In genomic region chr2:161695225-161695624, GRCh38 we compare ENCODE assay signal across 33 cellular contexts.
DNase-seq lines count a peak whose midpoint lies in the region; ATAC-seq, FAIRE-seq and TF ChIP-seq lines count a peak whose summit lies in the region.
"Had no signal": no experiment of that assay in that cellular context is flagged by ENCODE, and none has a peak within 500 bp of the region (broad histone marks: within the 10 kb centered on the region; RNA-seq: fewer than 3 reads in every experiment).

No MANE protein-coding gene starts in this region.

- intact Hi-C loops in HepG2 (cut with micrococcal nuclease; ENCODE audit: unreplicated experiment) (no loop called here), right lobe of liver (cut with DNase I) (no loop called here), IMR-90 (cut with micrococcal nuclease) (no loop called here), K562 (cut with micrococcal nuclease) (no loop called here)

- no peak overlapping the region for H3K9ac ChIP-seq in HepG2 (ENCODE audit: insufficient read depth, low read depth, low read length)
- no peak overlapping the region for H3K9ac ChIP-seq in IMR-90 (ENCODE audit: low read depth, low read length)
- no peak overlapping the region for H3K9ac ChIP-seq in K562 (ENCODE audit: insufficient read depth in 1 of 2, low read depth in 2 of 2, low read length in 2 of 2)
- H3K9ac ChIP-seq: BLaER1; BLaER1 treated with 17β-estradiol and CSF1 and Interleukin-3, amounts not matched to agents 10 nM and 100 nM had no signal

- no peak overlapping the region for H2BK20ac ChIP-seq in IMR-90 (ENCODE audit: low read depth, low read length)

- no peak for TF ChIP-seq CTCF in HepG2 (CRISPR knock-in tag; IDR thresholded peaks at IDR 0.05)
- TF ChIP-seq CTCF in right lobe of liver (IDR thresholded peaks at IDR 0.05): no peak
- TF ChIP-seq CTCF in IMR-90 (conservative IDR thresholded peaks at IDR 0.05; ENCODE audit: low read depth, low read length): no peak
- no peak for TF ChIP-seq CTCF in K562 (IDR thresholded peaks at IDR 0.05 in 2 of 3, conservative IDR thresholded peaks at IDR 0.05 in 1 of 3; ENCODE audit: insufficient read depth in 2 of 3, low read depth in 1 of 3, low read length in 3 of 3)

- FAIRE-seq in HepG2 (lab: Jason Lieb, UNC) (no peak), K562 (lab: Jason Lieb, UNC) (no peak)
- FAIRE-seq: A204.1, A549, D721Med had no signal

- H3K9me1 ChIP-seq in IMR-90 (ENCODE audit: insufficient read depth, low read length): no peaks in the 10 kb centered on the region
- H3K9me1 ChIP-seq in K562 (ENCODE audit: control insufficient read depth, insufficient read depth, low read length): no peaks in the 10 kb centered on the region

- TF ChIP-seq EP300 in HepG2 (IDR thresholded peaks at IDR 0.05; ENCODE audit: low read depth in 2 of 2, low read length in 2 of 2) (no peak), HepG2 (CRISPR knock-in tag; IDR thresholded peaks at IDR 0.05; ENCODE audit: borderline replicate concordance) (no peak), K562 (IDR thresholded peaks at IDR 0.05; ENCODE audit: low read length) (no peak)

- in situ Hi-C loops in HepG2 (cut with HindIII; ENCODE audit: extremely low pct_ligation_motif_present, low pct_unique_long_range_greater_than_20kb): no loop called here
- in situ Hi-C loops in IMR-90 (cut with MboI; ENCODE audit: low sequenced_read_pairs): no loop called here
- in situ Hi-C loops in K562 (cut with MboI): no loop called here

- no peak overlapping the region for H4K8ac ChIP-seq in IMR-90 (ENCODE audit: low read depth in 2 of 2, low read length in 2 of 2)

- no peak overlapping the region for H3K23ac ChIP-seq in IMR-90 (ENCODE audit: low read depth, low read length)

- no peak overlapping the region for H3K18ac ChIP-seq in IMR-90 (ENCODE audit: low read depth, low read length)

- no peaks in the 10 kb centered on the region for H3K79me2 ChIP-seq in HepG2 (ENCODE audit: insufficient read depth, low read length)
- H3K79me2 ChIP-seq in K562 (ENCODE audit: control insufficient read depth, insufficient read depth, low read length): no peaks in the 10 kb centered on the region

- POLR2A ChIA-PET in HepG2 (lab: Yijun Ruan, JAX): no interaction called here
- POLR2A ChIA-PET in IMR-90 (lab: Charles Lee; ENCODE audit: unreplicated experiment): no interaction called here
- POLR2A ChIA-PET in K562 (lab: Yijun Ruan, JAX): no interaction called here

- ATAC-seq in HepG2 (no peak), right lobe of liver (no peak), IMR-90 (ENCODE audit: low read depth) (no peak), K562 (no peak)
- ATAC-seq: A549; CD8-positive, alpha-beta T cell had no signal

- no peak overlapping the region for H4K5ac ChIP-seq in IMR-90 (ENCODE audit: low read depth, low read length)

- H4K20me1 ChIP-seq in HepG2 (ENCODE audit: insufficient read depth, low read length) (no peaks in the 10 kb centered on the region), IMR-90 (ENCODE audit: insufficient read depth, low read length) (no peaks in the 10 kb centered on the region), K562 (replicated peaks; ENCODE audit: control insufficient read depth, insufficient read depth, low read length) (no peaks in the 10 kb centered on the region)
- H4K20me1 ChIP-seq: BLaER1; BLaER1 treated with 17β-estradiol and CSF1 and Interleukin-3, amounts not matched to agents 10 nM and 100 nM had no signal

- TF ChIP-seq POLR2A in HepG2 (IDR thresholded peaks at IDR 0.05; ENCODE audit: insufficient read depth in 1 of 2, low read depth in 2 of 2, low read length in 2 of 2) (no peak), right lobe of liver (IDR thresholded peaks at IDR 0.05) (no peak), IMR-90 (IDR thresholded peaks at IDR 0.05; ENCODE audit: low read depth, low read length) (no peak), K562 (conservative IDR thresholded peaks at IDR 0.05) (no peak)

- H2BK5ac ChIP-seq in IMR-90 (ENCODE audit: low read depth, low read length, poor library complexity, severe bottlenecking): no peak overlapping the region

- no peak for DNase-seq in HepG2 (ENCODE audit: low spot score)
- DNase-seq in right lobe of liver: no peak
- no peak for DNase-seq in IMR-90
- no peak for DNase-seq in K562 (ENCODE audit: extremely low read depth in 1 of 4, low spot score in 3 of 4)
- no peak for DNase-seq in NCI-H2107 (lab: John Stamatoyannopoulos, UW)
- no peak for DNase-seq in medulla oblongata (ENCODE audit: extremely low spot score)
- DNase-seq: 8988T; ACHN; AML-193; BE2C; C1 segment of cervical spinal cord; Caco-2; Calu3; CD4-positive, alpha-beta memory T cell; CD4-positive, alpha-beta T cell; CD4-positive, CD25-positive, alpha-beta regulatory T cell; CD8-positive, alpha-beta memory T cell; CD8-positive, alpha-beta T cell; COR-L47; DMS 273 treated with DMSO at 0.1 percent for 48 hours; DMS153; DMS53; DMS79; DMS79 treated with DMSO at 0.1 percent for 48 hours; DND-41; EL had no signal

- dilution Hi-C loops in IMR-90 (cut with HindIII; ENCODE audit: low sequenced_read_pairs, unreplicated experiment): no loop called here

- no peaks in the 10 kb centered on the region for H3K36me3 ChIP-seq in HepG2 (replicated peaks in 1 of 2; ENCODE audit: control insufficient read depth in 1 of 2, insufficient read depth in 2 of 2, low read length in 2 of 2)
- no peaks in the 10 kb centered on the region for H3K36me3 ChIP-seq in right lobe of liver
- H3K36me3 ChIP-seq in IMR-90 (ENCODE audit: control insufficient read depth, insufficient read depth, low read length): no peaks in the 10 kb centered on the region
- H3K36me3 ChIP-seq in K562 (ENCODE audit: control insufficient read depth, insufficient read depth, low read length): no peaks in the 10 kb centered on the region
- H3K36me3 ChIP-seq: BE2C; BLaER1; BLaER1 treated with 17β-estradiol and CSF1 and Interleukin-3, amounts not matched to agents 10 nM and 100 nM had no signal

- no peak overlapping the region for H3K56ac ChIP-seq in IMR-90 (ENCODE audit: extremely low read depth, insufficient read depth, low read length)

- H2AFZ ChIP-seq in HepG2 (ENCODE audit: low read length): no peak overlapping the region
- H2AFZ ChIP-seq in IMR-90 (replicated peaks; ENCODE audit: low read length, poor library complexity): no peak overlapping the region
- no peak overlapping the region for H2AFZ ChIP-seq in K562 (ENCODE audit: low read depth, low read length)

- no peak for TF ChIP-seq RAD21 in HepG2 (CRISPR knock-in tag; IDR thresholded peaks at IDR 0.05)
- no peak for TF ChIP-seq RAD21 in IMR-90 (IDR thresholded peaks at IDR 0.05; ENCODE audit: low read length)
- no peak for TF ChIP-seq RAD21 in K562 (CRISPR knock-in tag; conservative IDR thresholded peaks at IDR 0.05 in 1 of 2, IDR thresholded peaks at IDR 0.05 in 1 of 2)

- no peak overlapping the region for H2AK9ac ChIP-seq in IMR-90 (replicated peaks; ENCODE audit: low read depth, low read length, poor library complexity)

- 0% methylated on average over 1 of the region's 1 CpG for WGBS in HepG2 (ENCODE audit: low lambda C conversion rate)
- WGBS in right lobe of liver (ENCODE audit: insufficient coverage, low coverage, low lambda C conversion rate, missing lambda C conversion rate): 36% methylated on average over 1 of the region's 1 CpG
- WGBS in IMR-90 (ENCODE audit: extremely low coverage in 2 of 2, insufficient read length in 1 of 2), 2 experiments: no CpG with 5 or more reads among the region's 1 CpG
- WGBS in K562 (ENCODE audit: insufficient coverage, low coverage, missing lambda C conversion rate): 0% methylated on average over 1 of the region's 1 CpG

- no TSS peak for BruUV-seq in HepG2 (replicated peaks; lab: Mats Ljungman, UMichigan)
- no TSS peak for BruUV-seq in IMR-90 (replicated peaks; lab: Mats Ljungman, UMichigan)
- BruUV-seq in K562 (replicated peaks; lab: Mats Ljungman, UMichigan): no TSS peak

- H3K9me3 ChIP-seq in HepG2 (ENCODE audit: low read length) (no peaks in the 10 kb centered on the region), right lobe of liver (no peaks in the 10 kb centered on the region), IMR-90 (ENCODE audit: control insufficient read depth, insufficient read depth, low read length) (no peaks in the 10 kb centered on the region), K562 (replicated peaks; ENCODE audit: control insufficient read depth, insufficient read depth, low read depth, low read length) (no peaks in the 10 kb centered on the region)
- H3K9me3 ChIP-seq: A549; BE2C; BLaER1; BLaER1 treated with 17β-estradiol and CSF1 and Interleukin-3, amounts not matched to agents 10 nM and 100 nM; Caco-2 had no signal

- H3K4me1 ChIP-seq in HepG2 (ENCODE audit: insufficient read depth, low read length): no peaks in the 10 kb centered on the region
- no peaks in the 10 kb centered on the region for H3K4me1 ChIP-seq in right lobe of liver
- no peaks in the 10 kb centered on the region for H3K4me1 ChIP-seq in IMR-90 (ENCODE audit: control insufficient read depth, insufficient read depth, low read length)
- no peaks in the 10 kb centered on the region for H3K4me1 ChIP-seq in K562 (replicated peaks in 1 of 2; ENCODE audit: control insufficient read depth in 2 of 2, insufficient read depth in 2 of 2, low read length in 2 of 2)
- H3K4me1 ChIP-seq: A549, BE2C, BLaER1, Caco-2 had no signal

- H3K14ac ChIP-seq in IMR-90 (replicated peaks; ENCODE audit: low read depth, low read length): no peak overlapping the region

- H3K4me3 ChIP-seq in HepG2 (replicated peaks in 1 of 3; ENCODE audit: insufficient read depth in 1 of 3, low read depth in 2 of 3, low read length in 3 of 3): no peak overlapping the region
- H3K4me3 ChIP-seq in right lobe of liver: no peak overlapping the region
- H3K4me3 ChIP-seq in IMR-90 (ENCODE audit: insufficient read depth, low read depth, low read length): no peak overlapping the region
- H3K4me3 ChIP-seq in K562: no peak overlapping the region
- H3K4me3 ChIP-seq: A549; BLaER1; BLaER1 treated with 17β-estradiol and CSF1 and Interleukin-3, amounts not matched to agents 10 nM and 100 nM had no signal

- no peak overlapping the region for H2BK120ac ChIP-seq in IMR-90 (ENCODE audit: low read depth, low read length)

- H2AK5ac ChIP-seq in IMR-90 (ENCODE audit: low read depth, low read length): no peak overlapping the region

- no peaks in the 10 kb centered on the region for H3K79me1 ChIP-seq in IMR-90 (ENCODE audit: low read depth in 1 of 2, low read length in 2 of 2)

- H2BK15ac ChIP-seq in IMR-90 (ENCODE audit: low read depth, low read length): no peak overlapping the region

- CTCF ChIA-PET in HepG2 (lab: Yijun Ruan, JAX; ENCODE audit: low intra/inter-chr PET ratio, low total read pairs): no interaction called here
- CTCF ChIA-PET in IMR-90 (lab: Yijun Ruan, JAX): no interaction called here
- CTCF ChIA-PET in K562 (lab: Yijun Ruan, JAX; ENCODE audit: low intra/inter-chr PET ratio): no interaction called here

- no peak overlapping the region for H3K4ac ChIP-seq in IMR-90 (ENCODE audit: low read depth, low read length)

- no peak overlapping the region for H3K27ac ChIP-seq in HepG2 (ENCODE audit: extremely low read length, insufficient read depth, low read length)
- H3K27ac ChIP-seq in right lobe of liver: no peak overlapping the region
- no peak overlapping the region for H3K27ac ChIP-seq in IMR-90 (ENCODE audit: insufficient read depth, low read length)
- no peak overlapping the region for H3K27ac ChIP-seq in K562 (ENCODE audit: extremely low read depth, low read depth, low read length)
- H3K27ac ChIP-seq: 22Rv1; A549; BLaER1; BLaER1 treated with 17β-estradiol and CSF1 and Interleukin-3, amounts not matched to agents 10 nM and 100 nM; C4-2B had no signal

- H3K27me3 ChIP-seq in HepG2 (ENCODE audit: control insufficient read depth in 1 of 2, insufficient read depth in 2 of 2, low read length in 2 of 2) (no peaks in the 10 kb centered on the region), right lobe of liver (no peaks in the 10 kb centered on the region), IMR-90 (ENCODE audit: control insufficient read depth, insufficient read depth, low read length) (no peaks in the 10 kb centered on the region), K562 (ENCODE audit: control insufficient read depth in 2 of 2, insufficient read depth in 2 of 2, low read length in 2 of 2) (no peaks in the 10 kb centered on the region)
- H3K27me3 ChIP-seq: BE2C; BLaER1; BLaER1 treated with 17β-estradiol and CSF1 and Interleukin-3, amounts not matched to agents 10 nM and 100 nM had no signal

- no peak overlapping the region for H4K91ac ChIP-seq in IMR-90 (ENCODE audit: insufficient read depth, low read depth, low read length)

- H3K4me2 ChIP-seq in HepG2 (ENCODE audit: low read depth, low read length): no peak overlapping the region
- H3K4me2 ChIP-seq in IMR-90 (ENCODE audit: low read depth, low read length): no peak overlapping the region
- no peak overlapping the region for H3K4me2 ChIP-seq in K562 (ENCODE audit: insufficient read depth, low read length)
- H3K4me2 ChIP-seq: A549; BLaER1; BLaER1 treated with 17β-estradiol and CSF1 and Interleukin-3, amounts not matched to agents 10 nM and 100 nM had no signal

Comparison
In these comparisons a context has a peak if more than half of its experiments do, and no peak if none do; other contexts are left out.
1. Of the 241 proteins assayed by ChIP-seq in both HepG2 and K562: peak only in HepG2: MAFF and MAFK; only in K562: none; in both: none; in neither: 239.